8 cellular contexts compared by ENCODE assay signal in the genomic region with DNA sequence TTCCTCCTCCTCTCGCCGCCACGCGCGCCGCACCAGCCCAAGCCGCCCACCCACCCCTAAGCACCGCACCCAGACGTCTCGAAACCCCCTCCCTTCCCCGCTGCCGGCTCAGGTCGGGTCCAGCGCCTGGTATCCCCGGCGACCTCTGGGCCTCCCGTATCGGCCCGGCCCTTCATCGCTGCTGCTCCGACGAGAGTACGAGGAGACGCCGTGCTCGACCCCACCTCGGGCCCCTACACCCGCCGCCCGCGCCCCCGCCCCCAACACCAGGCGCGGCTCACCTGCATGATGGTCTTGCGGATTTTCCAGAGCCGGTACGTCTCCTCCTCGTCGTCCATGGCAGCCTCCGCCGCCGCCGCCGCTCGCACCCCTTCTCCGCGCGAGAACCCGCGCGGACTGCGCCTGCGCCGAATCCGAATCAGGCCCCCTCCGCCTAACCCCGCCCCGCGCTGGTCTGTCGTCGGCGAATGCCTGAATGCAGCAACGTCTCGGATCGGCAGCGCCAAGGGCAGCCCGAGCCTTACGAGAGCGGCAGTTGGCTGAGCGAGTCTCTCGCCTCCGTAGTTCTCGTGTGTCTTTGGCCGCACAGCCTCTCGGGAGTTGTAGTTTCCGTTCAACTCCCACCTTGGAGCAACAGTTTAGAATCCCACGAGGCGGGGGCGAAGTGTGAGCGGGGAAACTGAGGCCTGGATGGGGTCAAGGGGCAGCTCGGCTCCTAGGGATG. TPM values are rescaled to one million over a fixed set of nuclear protein-coding genes. Genes with fewer than 3 reads are reported as not detected.
DNase-seq lines count a peak whose midpoint lies in the region; ATAC-seq and TF ChIP-seq lines count a peak whose summit lies in the region.

A gene (minus strand): TSS at position 398 of the 724 bp plus-strand sequence. CDS start 60 bp downstream, at position 338.

- peak; percentile 17 to 75 for TF ChIP-seq POLR2A in adrenal gland (IDR thresholded peaks at IDR 0.05)
- peak; percentile 35 to 88 for TF ChIP-seq POLR2A in heart left ventricle (IDR thresholded peaks at IDR 0.05)
- TF ChIP-seq POLR2A in upper lobe of left lung (IDR thresholded peaks at IDR 0.05) = peak in 2 of 4 donors; percentile 57 to 88

- H3K9me3 ChIP-seq in adrenal gland (replicated peaks in 1 of 3) (no peaks in the 10 kb centered on the region), heart left ventricle (peaks cover 0 to 6% (median 0%) of the 10 kb centered on the region in 12 donors), upper lobe of left lung (no peaks in the 10 kb centered on the region)

- H3K36me3 ChIP-seq in adrenal gland (replicated peaks in 1 of 2) (peaks cover 0 to 29% of the 10 kb centered on the region in 2 donors), heart left ventricle (peaks cover 0 to 37% (median 31%) of the 10 kb centered on the region in 9 donors), upper lobe of left lung (peaks cover 10 to 36% (median 23%) of the 10 kb centered on the region in 4 donors)

- H3K4me1 ChIP-seq in adrenal gland (replicated peaks in 1 of 2) = peaks cover 17 to 21% of the 10 kb centered on the region in 2 donors
- peaks cover 5 to 49% (median 26%) of the 10 kb centered on the region in 12 donors for H3K4me1 ChIP-seq in heart left ventricle
- H3K4me1 ChIP-seq in upper lobe of left lung = peaks cover 44 to 56% (median 49%) of the 10 kb centered on the region in 4 donors

- WGBS in adrenal gland, 4 donors = 0% methylated on average over 19 to 81 of the region's 81 CpGs; no CpG with 5 or more reads in 1 of the 4 donors
- 0 to 1% (median 0%) methylated on average over 48 to 81 of the region's 81 CpGs for WGBS in heart left ventricle, 4 donors
- 1% methylated on average over 23 to 42 of the region's 81 CpGs for WGBS in upper lobe of left lung, 2 donors

- DNase-seq in GM12865 (ENCODE audit: low read depth) (peak; percentile 99), NCI-H1436 (lab: John Stamatoyannopoulos, UW) (peak; percentile 98), T-helper 1 cell (peak; percentile 97 to 99 (median 97)), adrenal gland (peak; percentile 98 to 100 (median 99)), heart left ventricle (peak; percentile 99 to 100 (median 99)), posterior cingulate gyrus (peak; percentile 98 to 100 (median 99)), upper lobe of left lung (peak; percentile 100)

- peak within 1 kb of the TSS in 4 of 5 donors; percentile 19 to 67 (median 57) for H3K27ac ChIP-seq in adrenal gland
- peak within 1 kb of the TSS in 11 of 12 donors; percentile 65 to 88 (median 77) for H3K27ac ChIP-seq in heart left ventricle
- peak within 1 kb of the TSS; percentile 70 to 91 (median 82) for H3K27ac ChIP-seq in upper lobe of left lung

- TF ChIP-seq CTCF in GM12865 (IDR thresholded peaks at IDR 0.05; ENCODE audit: insufficient read depth, low read depth, low read length, missing control alignments) (no peak), adrenal gland (IDR thresholded peaks at IDR 0.05) (no peak), heart left ventricle (IDR thresholded peaks at IDR 0.05) (no peak), upper lobe of left lung (IDR thresholded peaks at IDR 0.05) (peak in 1 of 6 experiments; percentile 15)

- intact Hi-C loops in adrenal gland (cut with DNase I) = no loop called here
- intact Hi-C loops in heart left ventricle (cut with DNase I) = loop anchor here in 4 of 10 donors (1.0 to 5.0 kb wide), 4 partner anchors 8 to 73 kb away; a partner anchor contains a TSS
- intact Hi-C loops in posterior cingulate gyrus (cut with DNase I) = loop anchor here (10.0 kb wide), 1 partner anchor 50 kb away; a partner anchor contains a TSS

- H3K27me3 ChIP-seq in adrenal gland (no peaks in the 10 kb centered on the region), heart left ventricle (no peaks in the 10 kb centered on the region), upper lobe of left lung (no peaks in the 10 kb centered on the region)

- peak in 1 of 4 donors; percentile 42 for TF ChIP-seq EP300 in upper lobe of left lung (IDR thresholded peaks at IDR 0.05)

- ATAC-seq in HG02763 (IDR thresholded peaks at IDR 0.05; ENCODE audit: unreplicated experiment) = peak; percentile 83
- ATAC-seq in heart left ventricle = peak; percentile 96 to 99 (median 98)
- peak; percentile 95 to 97 for ATAC-seq in upper lobe of left lung (ENCODE audit: low FRiP score in 2 of 2)

- H3K4me3 ChIP-seq in GM12865 (ENCODE audit: low read depth, low read length) (peak within 1 kb of the TSS; percentile 99), adrenal gland (peak within 1 kb of the TSS; percentile 5 to 81 (median 56)), heart left ventricle (peak within 1 kb of the TSS; percentile 67 to 97 (median 88)), upper lobe of left lung (peak within 1 kb of the TSS; percentile 75 to 100 (median 87))

RNA-seq across cellular contexts. Expression of the gene that starts here (rescaled TPM):
- 100 to 1,000 TPM in 7 of 8 donors, 10 to 100 TPM in 1; 94.0 to 231 (median 171) TPM for total RNA-seq in adrenal gland
- 100 to 1,000 TPM in 2 of 3 donors, 10 to 100 TPM in 1; 74.7 to 132 (median 109) TPM for polyA plus RNA-seq in adrenal gland
- 100 to 1,000 TPM; 116 to 220 (median 139) TPM for total RNA-seq in heart left ventricle
- polyA plus RNA-seq in heart left ventricle = 100 to 1,000 TPM; 161 to 209 TPM
- total RNA-seq in upper lobe of left lung = 100 to 1,000 TPM in 4 of 6 donors, 10 to 100 TPM in 2; 50.0 to 176 (median 103) TPM

Comparison
In these comparisons a context has a peak if more than half of its experiments do, and no peak if none do; other contexts are left out.
1. Peak in every context shown above with its lines: DNase-seq, ATAC-seq, H3K4me3 ChIP-seq and H3K27ac ChIP-seq.